Comparison of ENCODE assay signal across 8 cellular contexts in genomic region chr11:43573233-43573632, GRCh38.
DNase-seq lines count a peak whose midpoint lies in the region; ATAC-seq and TF ChIP-seq lines count a peak whose summit lies in the region.

No MANE protein-coding gene starts in this region.

- ATAC-seq in PC-3 (no peak; the same call in 1 of the 2 replicates), foreskin keratinocyte (peak; percentile 32), HG02884 (IDR thresholded peaks at IDR 0.05; ENCODE audit: unreplicated experiment) (no peak)

- no peaks in the 10 kb centered on the region for H4K20me1 ChIP-seq in PC-3 (ENCODE audit: low read length)

- no peak for DNase-seq in BJ (ENCODE audit: low read depth)
- DNase-seq in H4 (ENCODE audit: low spot score): peak; percentile 36
- DNase-seq in PC-3: peak; percentile 43
- no peak for DNase-seq in foreskin keratinocyte
- no peak for DNase-seq in pons (ENCODE audit: low spot score)
- no peak for DNase-seq in activated gamma-delta T cell treated with Interleukin-2 at 50 U/mL for 16 hours
- DNase-seq in amygdala (lab: John Stamatoyannopoulos, UW): no peak

- no peaks in the 10 kb centered on the region for H3K79me2 ChIP-seq in PC-3 (ENCODE audit: low read length)

- no TSS peak for BruUV-seq in PC-3 (replicated peaks; lab: Mats Ljungman, UMichigan)

- TF ChIP-seq CTCF in BJ (IDR thresholded peaks at IDR 0.05; ENCODE audit: insufficient read depth, low read depth, low read length) (peak; percentile 53), PC-3 (conservative IDR thresholded peaks at IDR 0.05; ENCODE audit: low read depth, low read length) (peak; percentile 68), foreskin keratinocyte (conservative IDR thresholded peaks at IDR 0.05) (peak; percentile 68)

- POLR2A ChIA-PET in BJ (lab: Charles Lee) (no interaction called here), PC-3 (lab: Charles Lee; ENCODE audit: unreplicated experiment) (no interaction called here)

- no peak overlapping the region for H3K4me3 ChIP-seq in BJ (ENCODE audit: low read depth, low read length)
- H3K4me3 ChIP-seq in PC-3 (ENCODE audit: low read length): no peak overlapping the region

- CTCF ChIA-PET in BJ (lab: Yijun Ruan, JAX) (interaction anchor here (0.7 to 5.3 kb wide), 9 partner anchors 13 to 281 kb away, joined by 3 to 22 read pairs (median 3); no protein-coding TSS in a partner anchor), PC-3 (lab: Charles Lee) (no interaction called here)

- H3K4me1 ChIP-seq in PC-3 (ENCODE audit: insufficient read depth, low read length) (no peaks in the 10 kb centered on the region; the same call in 1 of the 2 replicates), foreskin keratinocyte (no peaks in the 10 kb centered on the region)

- no peak overlapping the region for H2AFZ ChIP-seq in PC-3 (ENCODE audit: low read length)

- H3K36me3 ChIP-seq in BJ (ENCODE audit: control insufficient read depth, insufficient read depth, low read length): no peaks in the 10 kb centered on the region
- no peaks in the 10 kb centered on the region for H3K36me3 ChIP-seq in PC-3 (ENCODE audit: low read depth, low read length)

- H3K9me2 ChIP-seq in PC-3 (replicated peaks; ENCODE audit: low read length): no peaks in the 10 kb centered on the region

- H3K4me2 ChIP-seq in PC-3 (ENCODE audit: low read length): no peak overlapping the region

- H3K27ac ChIP-seq in PC-3 (ENCODE audit: low read length) (no peak overlapping the region), foreskin keratinocyte (no peak overlapping the region)

- intact Hi-C loops in PC-3 (cut with micrococcal nuclease): loop anchor here (10.0 kb wide), 1 partner anchor 132 kb away; no protein-coding TSS in a partner anchor

- no peaks in the 10 kb centered on the region for H3F3A ChIP-seq in PC-3 (ENCODE audit: low read length, unreplicated experiment)

- no peak overlapping the region for H3K9ac ChIP-seq in PC-3 (ENCODE audit: low read length)

- H3K27me3 ChIP-seq in BJ (ENCODE audit: control insufficient read depth, insufficient read depth, low read length) (peaks cover 49% of the 10 kb centered on the region), PC-3 (ENCODE audit: low read length) (peaks cover 82% of the 10 kb centered on the region), foreskin keratinocyte (peaks cover 98% of the 10 kb centered on the region)

- no peaks in the 10 kb centered on the region for H3K9me3 ChIP-seq in PC-3 (ENCODE audit: low read length)

Comparison
In these comparisons a context has a peak if more than half of its experiments do, and no peak if none do; other contexts are left out.
1. DNase-seq: peak in H4 (single experiment) and PC-3 (single experiment); none in BJ (single experiment), foreskin keratinocyte (0 of 2), pons (single experiment), activated gamma-delta T cell treated with Interleukin-2 at 50 U/mL for 16 hours (single experiment) and amygdala (0 of 56).
2. Peak in every context shown above with its lines, with median percentiles within 50 percentile points of each other: CTCF ChIP-seq.